9 cellular contexts compared by ENCODE assay signal in the genomic region with DNA sequence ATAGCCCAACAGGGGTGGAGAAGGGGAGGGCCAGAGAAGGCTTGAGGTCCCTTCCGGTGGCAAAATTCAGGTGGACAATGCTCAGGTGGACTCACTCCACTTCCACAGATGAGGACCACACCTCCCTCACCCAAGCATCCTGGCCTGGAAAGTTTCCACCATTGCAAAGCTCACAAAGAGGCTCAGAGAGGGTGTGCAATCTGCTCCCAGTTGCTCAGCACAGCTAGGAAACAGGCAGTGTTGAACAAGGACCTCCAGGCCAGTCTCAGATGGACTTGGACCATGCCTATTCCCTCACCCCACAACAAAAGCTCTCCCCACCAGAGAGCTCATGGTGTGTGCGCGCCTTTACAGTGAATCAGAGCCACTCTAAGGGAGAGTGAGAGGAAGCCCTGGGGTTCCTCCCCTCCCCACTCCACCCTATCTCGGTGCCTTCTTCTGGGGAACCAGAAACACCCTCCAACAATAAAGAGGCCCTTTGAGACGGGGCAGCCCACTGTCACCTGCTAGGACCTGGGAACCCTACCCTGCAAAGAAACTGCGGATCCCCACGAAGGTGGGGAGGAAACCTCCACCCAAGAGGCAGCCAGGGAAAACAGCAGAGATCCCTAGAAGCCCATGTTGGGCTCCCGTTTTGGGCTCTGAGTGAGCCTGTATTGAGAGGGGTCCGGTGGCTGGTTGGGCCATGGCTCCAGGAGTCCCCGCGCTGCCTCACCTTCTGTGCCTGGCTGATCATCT. TPM values are rescaled to one million over a fixed set of nuclear protein-coding genes. Genes with fewer than 3 reads are reported as not detected.
DNase-seq lines count a peak whose midpoint lies in the region; ATAC-seq and TF ChIP-seq lines count a peak whose summit lies in the region.
"Had no signal": no experiment of that assay in that cellular context is flagged by ENCODE, and none has a peak within 500 bp of the region (broad histone marks: within the 10 kb centered on the region; RNA-seq: fewer than 3 reads in every experiment).

No MANE protein-coding gene starts in this region.

- H3K9me2 ChIP-seq in DOHH2 (replicated peaks; ENCODE audit: control insufficient read depth, low read length) = no peaks in the 10 kb centered on the region

- H3K9me3 ChIP-seq in DOHH2 (ENCODE audit: control insufficient read depth, insufficient read depth, low read length) (no peaks in the 10 kb centered on the region), neural progenitor cell (ENCODE audit: low read depth) (no peaks in the 10 kb centered on the region)
- H3K9me3 ChIP-seq in effector memory CD4-positive, alpha-beta T cell (ENCODE audit: control insufficient read depth, low read length) = no peaks in the 10 kb centered on the region

- no peaks in the 10 kb centered on the region for H3K27me3 ChIP-seq in DOHH2 (ENCODE audit: control insufficient read depth, low read length)
- no peaks in the 10 kb centered on the region for H3K27me3 ChIP-seq in effector memory CD4-positive, alpha-beta T cell (replicated peaks; ENCODE audit: control insufficient read depth, insufficient read depth, low read length, poor library complexity, severe bottlenecking)
- no peaks in the 10 kb centered on the region for H3K27me3 ChIP-seq in neural progenitor cell

- H3K36me3 ChIP-seq in DOHH2 (ENCODE audit: control insufficient read depth, low read length) (peaks cover 25% of the 10 kb centered on the region), neural progenitor cell (no peaks in the 10 kb centered on the region)
- H3K36me3 ChIP-seq in effector memory CD4-positive, alpha-beta T cell (ENCODE audit: control insufficient read depth, insufficient read depth, low read length) = peaks cover 3% of the 10 kb centered on the region

- CTCF ChIA-PET in RWPE1 (lab: Yijun Ruan, JAX) = no interaction called here

- H3K4me1 Mint-ChIP-seq in neural progenitor cell = peaks cover 3% of the 10 kb centered on the region

- H3F3A ChIP-seq in DOHH2 (ENCODE audit: control insufficient read depth, insufficient read depth) (peaks cover 13% of the 10 kb centered on the region), neural progenitor cell (ENCODE audit: low read depth) (peaks cover 6% of the 10 kb centered on the region)

- H3K79me2 ChIP-seq in DOHH2 (ENCODE audit: control insufficient read depth, low read length) = peaks cover 25% of the 10 kb centered on the region
- H3K79me2 ChIP-seq in neural progenitor cell (ENCODE audit: low read depth) = peaks cover 22% of the 10 kb centered on the region

- peaks cover 11% of the 10 kb centered on the region for H3K27me3 Mint-ChIP-seq in neural progenitor cell (ENCODE audit: insufficient read depth, low read depth)

- H3K4me2 ChIP-seq in DOHH2 (ENCODE audit: low read length) (peak overlapping the region; percentile 79), neural progenitor cell (peak overlapping the region; percentile 100)

- H3K4me3 ChIP-seq in DOHH2 (ENCODE audit: low read length) (peak overlapping the region; percentile 84), neural progenitor cell (peak overlapping the region; percentile 90)
- peak overlapping the region; percentile 66 for H3K4me3 ChIP-seq in effector memory CD4-positive, alpha-beta T cell (ENCODE audit: insufficient read depth, low read depth, low read length, poor library complexity, severe bottlenecking)

- no peak overlapping the region for H3K27ac Mint-ChIP-seq in neural progenitor cell

- peaks cover 9% of the 10 kb centered on the region for H3K9me3 Mint-ChIP-seq in neural progenitor cell

- H3K9ac ChIP-seq in neural progenitor cell = peak overlapping the region; percentile 14

- POLR2A ChIA-PET in RWPE1 (lab: Yijun Ruan, JAX; ENCODE audit: low non-redundant PET) = no interaction called here

- DNase-seq in RWPE1 (ENCODE audit: low spot score) (peak; percentile 65), neural progenitor cell (ENCODE audit: low spot score) (peak; percentile 18)
- no peak for DNase-seq in effector memory CD4-positive, alpha-beta T cell
- no peak for DNase-seq in stimulated activated naive CD4-positive, alpha-beta T cell treated with Interleukin-2 at 50 U/mL for 16 hours (lab: John Stamatoyannopoulos, UW)
- DNase-seq: NCI-H2029 had no signal

- H3K4me3 Mint-ChIP-seq in neural progenitor cell = peak overlapping the region; percentile 70

- H3K4me1 ChIP-seq in DOHH2 (ENCODE audit: control insufficient read depth, low read length) (peaks cover 40% of the 10 kb centered on the region), neural progenitor cell (peaks cover 24% of the 10 kb centered on the region)
- H3K4me1 ChIP-seq in effector memory CD4-positive, alpha-beta T cell (ENCODE audit: control insufficient read depth, insufficient read depth, low read length, poor library complexity, severe bottlenecking) = peaks cover 30% of the 10 kb centered on the region

- TF ChIP-seq CTCF in DOHH2 (IDR thresholded peaks at IDR 0.05; ENCODE audit: low read depth, low read length, poor library complexity, severe bottlenecking) (no peak), RWPE1 (conservative IDR thresholded peaks at IDR 0.05; ENCODE audit: low read depth) (no peak), neural progenitor cell (IDR thresholded peaks at IDR 0.05) (no peak)

- H4K20me1 ChIP-seq in DOHH2 (ENCODE audit: control insufficient read depth, insufficient read depth, low read depth, low read length) (peaks cover 6% of the 10 kb centered on the region; the same call in 1 of the 2 replicates), neural progenitor cell (ENCODE audit: low read depth) (peaks cover 40% of the 10 kb centered on the region)

- no peaks in the 10 kb centered on the region for H3K36me3 Mint-ChIP-seq in neural progenitor cell

- no peak overlapping the region for H2AFZ ChIP-seq in neural progenitor cell (replicated peaks)

- H3K27ac ChIP-seq in DOHH2 (ENCODE audit: low read depth, low read length) (no peak overlapping the region), RWPE1 (peak overlapping the region; percentile 97), neural progenitor cell (no peak overlapping the region)
- H3K27ac ChIP-seq in effector memory CD4-positive, alpha-beta T cell (ENCODE audit: insufficient read depth, low read length, poor library complexity, severe bottlenecking) = no peak overlapping the region

- no peak for ATAC-seq in GM21528 (IDR thresholded peaks at IDR 0.05; ENCODE audit: low FRiP score, unreplicated experiment)
- no peak for ATAC-seq in GM19328 (IDR thresholded peaks at IDR 0.05; ENCODE audit: unreplicated experiment)
- no peak for ATAC-seq in HG02870 (IDR thresholded peaks at IDR 0.05; ENCODE audit: unreplicated experiment)

RNA-seq across cellular contexts. Expression of gene FAM83G, which starts 1.6 kb away (rescaled TPM):
- 9.9 and 24.3 TPM in 2 replicates for total RNA-seq in neural progenitor cell (ENCODE audit: low replicate concordance)

RNA-seq across cellular contexts. Expression of gene GRAP, which starts 43.8 kb away (rescaled TPM):
- 0.46 TPM in 1 of 2 replicates, not detected in the other for total RNA-seq in neural progenitor cell (ENCODE audit: low replicate concordance)

RNA-seq across cellular contexts. Expression of gene SLC5A10, which starts 51.0 kb away (rescaled TPM):
- total RNA-seq in neural progenitor cell (ENCODE audit: low replicate concordance) = not detected in 2 replicates

Comparison
In these comparisons a context has a peak if more than half of its experiments do, and no peak if none do; other contexts are left out.
1. DNase-seq: peak in RWPE1 (single experiment) and neural progenitor cell (single experiment); none in effector memory CD4-positive, alpha-beta T cell (0 of 3) and stimulated activated naive CD4-positive, alpha-beta T cell treated with Interleukin-2 at 50 U/mL for 16 hours (single experiment).
2. Peak in every context shown above with its lines, with median percentiles within 50 percentile points of each other: H3K4me3 ChIP-seq.